9 cellular contexts compared by ENCODE assay signal in the genomic region with DNA sequence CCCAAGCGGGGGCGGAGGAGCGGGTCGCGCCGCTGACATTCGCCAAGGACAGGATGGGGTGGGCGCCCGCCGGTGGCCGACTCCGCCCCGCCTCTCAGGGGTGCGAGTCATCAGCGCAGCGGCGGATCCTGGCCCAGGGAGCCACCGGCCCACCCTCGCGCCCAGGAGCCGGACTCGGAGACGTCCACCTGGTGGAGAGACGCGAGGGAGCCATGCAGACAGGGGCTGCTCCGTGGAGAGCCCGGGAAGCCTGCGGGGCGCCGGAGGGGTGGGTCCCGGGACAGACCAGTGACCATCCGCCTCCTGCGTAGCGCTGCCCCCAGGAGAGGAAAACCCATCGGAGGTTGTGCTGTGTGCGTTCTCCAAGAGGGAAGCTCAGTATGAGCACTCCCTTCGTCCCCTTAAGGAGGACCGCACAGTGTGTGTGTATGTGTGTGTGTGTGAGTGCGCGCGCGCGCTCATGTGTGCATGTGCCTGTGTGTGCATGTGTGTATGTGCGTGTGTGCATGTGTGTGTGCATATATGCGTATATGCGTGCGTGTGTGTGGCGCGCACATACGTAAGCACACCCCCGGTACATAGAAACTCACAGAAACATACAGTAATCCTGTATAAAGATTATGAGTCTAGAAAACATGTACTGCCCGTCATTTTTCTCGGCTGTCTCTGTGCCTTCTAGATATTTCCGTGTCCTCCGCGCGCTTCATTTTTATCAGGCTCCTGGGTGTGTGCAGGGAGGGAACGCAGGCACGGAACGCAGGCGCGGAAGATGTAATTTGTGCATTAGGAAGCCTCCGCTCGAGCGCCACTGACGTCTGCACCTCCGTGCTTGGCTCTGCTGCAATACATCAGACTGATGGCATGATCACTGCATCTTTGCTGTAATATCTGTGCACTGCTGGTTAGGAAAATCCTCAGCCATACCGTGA.
DNase-seq lines count a peak whose midpoint lies in the region; ATAC-seq, FAIRE-seq and TF ChIP-seq lines count a peak whose summit lies in the region.
"Had no signal": no experiment of that assay in that cellular context is flagged by ENCODE, and none has a peak within 500 bp of the region (broad histone marks: within the 10 kb centered on the region; RNA-seq: fewer than 3 reads in every experiment).

No MANE protein-coding gene starts in this region.

- H4K20me1 ChIP-seq in OCI-LY7 (ENCODE audit: insufficient read depth, low read length), result no peaks in the 10 kb centered on the region

- CTCF ChIA-PET in OCI-LY7 (lab: Charles Lee; ENCODE audit: unreplicated experiment), result no interaction called here

- no peaks in the 10 kb centered on the region for H3K36me3 ChIP-seq in OCI-LY7 (ENCODE audit: insufficient read depth, low read length)

- peak overlapping the region; percentile 52 for H3K4me3 ChIP-seq in fibroblast of villous mesenchyme (ENCODE audit: low read depth, low read length)
- H3K4me3 ChIP-seq in OCI-LY7 (ENCODE audit: low read depth, low read length, poor library complexity, severe bottlenecking), result no peak overlapping the region

- no peaks in the 10 kb centered on the region for H3K79me2 ChIP-seq in OCI-LY7 (ENCODE audit: insufficient read depth, low read depth, low read length)

- peak; percentile 8 for TF ChIP-seq CTCF in fibroblast of villous mesenchyme (IDR thresholded peaks at IDR 0.05; ENCODE audit: insufficient read depth, low read depth, low read length)
- TF ChIP-seq CTCF in OCI-LY7 (conservative IDR thresholded peaks at IDR 0.05; ENCODE audit: low read length), result no peak

- FAIRE-seq in GM12891 (lab: Jason Lieb, UNC), result no peak
- FAIRE-seq: endometrium had no signal

- no peak for TF ChIP-seq POLR2A in GM12891 (IDR thresholded peaks at IDR 0.05; ENCODE audit: low read depth, low read length)

- BruUV-seq in OCI-LY7 (replicated peaks; lab: Mats Ljungman, UMichigan), result no TSS peak

- intact Hi-C loops in OCI-LY7 (cut with micrococcal nuclease; ENCODE audit: unreplicated experiment), result no loop called here

- H3K4me1 ChIP-seq in OCI-LY7 (ENCODE audit: insufficient read depth, low read length, poor library complexity, severe bottlenecking), result no peaks in the 10 kb centered on the region

- no peak overlapping the region for H3K27ac ChIP-seq in OCI-LY7 (ENCODE audit: low read depth, low read length, poor library complexity, severe bottlenecking)

- DNase-seq in AG08396 (ENCODE audit: low spot score) (peak; percentile 43), NCI-H748 treated with DMSO at 0.1 percent for 48 hours (lab: John Stamatoyannopoulos, UW) (peak; percentile 38), fibroblast of villous mesenchyme (ENCODE audit: low read depth) (peak; percentile 81), nucleus accumbens (lab: John Stamatoyannopoulos, UW) (peak in 41 of 56 donors; percentile 12 to 88 (median 56)), GM12891 (ENCODE audit: insufficient read length, low spot score) (no peak), OCI-LY7 (ENCODE audit: low spot score) (no peak)

- H2AFZ ChIP-seq in OCI-LY7 (ENCODE audit: low read length), result no peak overlapping the region

- no peak overlapping the region for H3K4me2 ChIP-seq in OCI-LY7 (ENCODE audit: low read length)

- POLR2A ChIA-PET in OCI-LY7 (lab: Charles Lee), result no interaction called here

- no peaks in the 10 kb centered on the region for H3K9me2 ChIP-seq in OCI-LY7 (ENCODE audit: insufficient read depth, low read length)

- H3K9me3 ChIP-seq in OCI-LY7 (ENCODE audit: low read length), result no peaks in the 10 kb centered on the region

- no peak for ATAC-seq in GM21381 (IDR thresholded peaks at IDR 0.05; ENCODE audit: unreplicated experiment)
- no peak for ATAC-seq in GM21529 (IDR thresholded peaks at IDR 0.05; ENCODE audit: unreplicated experiment)

TF ChIP-seq in GM12891, 5 proteins besides CTCF, POLR2A, EP300 and RAD21:
- TF ChIP-seq SPI1 (IDR thresholded peaks at IDR 0.05; ENCODE audit: low read depth, low read length) (no peak), PAX5 (IDR thresholded peaks at IDR 0.05; ENCODE audit: insufficient read depth, low read length, severe bottlenecking) (no peak), TAF1 (IDR thresholded peaks at IDR 0.05; ENCODE audit: low read depth, low read length) (no peak), POU2F2 (IDR thresholded peaks at IDR 0.05; ENCODE audit: low read depth, low read length) (no peak)

Comparison
In these comparisons a context has a peak if more than half of its experiments do, and no peak if none do; other contexts are left out.
1. DNase-seq: peak in AG08396 (single experiment), NCI-H748 treated with DMSO at 0.1 percent for 48 hours (single experiment), fibroblast of villous mesenchyme (single experiment) and nucleus accumbens (41 of 56); none in GM12891 (single experiment) and OCI-LY7 (single experiment).